ENCODE assay signal across 26 cellular contexts in genomic region chr7:120407015-120407414, GRCh38.
DNase-seq lines count a peak whose midpoint lies in the region; ATAC-seq and TF ChIP-seq lines count a peak whose summit lies in the region.
"Had no signal": no experiment of that assay in that cellular context is flagged by ENCODE, and none has a peak within 500 bp of the region (broad histone marks: within the 10 kb centered on the region; RNA-seq: fewer than 3 reads in every experiment).

No MANE protein-coding gene starts in this region.

- intact Hi-C loops in right lobe of liver (cut with DNase I): no loop called here

- 66% methylated on average over 4 of the region's 4 CpGs for WGBS in right lobe of liver (ENCODE audit: insufficient coverage, low coverage, low lambda C conversion rate, missing lambda C conversion rate)

- TF ChIP-seq CTCF in RWPE2 (IDR thresholded peaks at IDR 0.05; ENCODE audit: poor library complexity, severe bottlenecking) (no peak), epithelial cell of esophagus (IDR thresholded peaks at IDR 0.05; ENCODE audit: insufficient read depth, low read depth, low read length, missing control alignments) (no peak), right lobe of liver (IDR thresholded peaks at IDR 0.05) (no peak)

- H3K4me3 ChIP-seq in RWPE2 (ENCODE audit: severe bottlenecking) (no peak overlapping the region), epithelial cell of esophagus (ENCODE audit: low read length) (no peak overlapping the region), right lobe of liver (no peak overlapping the region)

- no peaks in the 10 kb centered on the region for H3K36me3 ChIP-seq in RWPE2 (ENCODE audit: low read depth)
- H3K36me3 ChIP-seq in right lobe of liver: no peaks in the 10 kb centered on the region

- TF ChIP-seq POLR2A in right lobe of liver (IDR thresholded peaks at IDR 0.05): no peak

- DNase-seq in A172 (ENCODE audit: low spot score) (peak; percentile 32), HT-29 (ENCODE audit: low spot score) (peak; percentile 9), RWPE2 (ENCODE audit: low spot score) (no peak), epithelial cell of esophagus (ENCODE audit: low read depth) (peak; percentile 48), right lobe of liver (no peak), NCI-H2227 (lab: John Stamatoyannopoulos, UW; ENCODE audit: unreplicated experiment) (no peak)
- no peak for DNase-seq in activated naive CD4-positive, alpha-beta T cell treated with anti-CD3 and anti-CD28 coated beads, Interleukin-2, amount 50 U/mL, for 16 hours
- no peak for DNase-seq in activated CD4-positive, alpha-beta T cell treated with anti-CD3 and anti-CD28 coated beads, Interleukin-2, amount 50 U/mL, for 4 hours
- DNase-seq: 8988T; activated CD4-positive, alpha-beta T cell treated with anti-CD3 and anti-CD28 coated beads for 1 hour; activated CD8-positive, alpha-beta memory T cell treated with anti-CD3 and anti-CD28 coated beads, Interleukin-2, amount 50 U/mL, for 48 hours; activated CD8-positive, alpha-beta T cell treated with anti-CD3 and anti-CD28 coated beads for 36 hours; activated naive CD4-positive, alpha-beta T cell treated with Interleukin-2 at 50 U/mL for 16 hours; AML-193; CD4-positive, alpha-beta T cell; immature natural killer cell; Kasumi-1; left colon; NCI-H146; NCI-H2107; NCI-H446; OCI-M1; SHP77; stimulated activated naive B cell treated with anti-CD40 and anti-IgM and Interleukin-4, amounts not matched to agents 10 μg/mL and 1 μg/mL and 100 μg/mL, for 72 hours; T-helper 17 cell had no signal

- H3K9me3 ChIP-seq in RWPE2 (ENCODE audit: severe bottlenecking) (peaks cover 4% of the 10 kb centered on the region), right lobe of liver (no peaks in the 10 kb centered on the region)

- peak; percentile 77 for ATAC-seq in RWPE2 (ENCODE audit: low read depth)
- no peak for ATAC-seq in right lobe of liver
- ATAC-seq: activated CD8-positive, alpha-beta T cell treated with anti-CD3 and anti-CD28 coated beads for 36 hours; HCT116; left colon; stimulated activated naive B cell treated with anti-CD40 and anti-IgM and Interleukin-4, amounts not matched to agents 10 μg/mL and 1 μg/mL and 100 μg/mL, for 72 hours; T-helper 17 cell had no signal

- H3K4me1 ChIP-seq in RWPE2 (ENCODE audit: insufficient read depth, poor library complexity, severe bottlenecking): peaks cover 36% of the 10 kb centered on the region
- H3K4me1 ChIP-seq in right lobe of liver: no peaks in the 10 kb centered on the region

- peak overlapping the region; percentile 24 for H3K27ac ChIP-seq in RWPE2 (ENCODE audit: poor library complexity, severe bottlenecking)
- H3K27ac ChIP-seq in right lobe of liver: no peak overlapping the region

- H3K27me3 ChIP-seq in RWPE2 (ENCODE audit: insufficient read depth, poor library complexity, severe bottlenecking): no peaks in the 10 kb centered on the region
- H3K27me3 ChIP-seq in right lobe of liver: no peaks in the 10 kb centered on the region

Comparison
In these comparisons a context has a peak if more than half of its experiments do, and no peak if none do; other contexts are left out.
1. DNase-seq: peak in A172 (single experiment), HT-29 (single experiment) and epithelial cell of esophagus (single experiment); none in RWPE2 (single experiment), right lobe of liver (0 of 3), activated naive CD4-positive, alpha-beta T cell treated with anti-CD3 and anti-CD28 coated beads, Interleukin-2, amount 50 U/mL, for 16 hours (single experiment), activated CD4-positive, alpha-beta T cell treated with anti-CD3 and anti-CD28 coated beads, Interleukin-2, amount 50 U/mL, for 4 hours (0 of 2) and NCI-H2227 (single experiment).